In the genomic region with DNA sequence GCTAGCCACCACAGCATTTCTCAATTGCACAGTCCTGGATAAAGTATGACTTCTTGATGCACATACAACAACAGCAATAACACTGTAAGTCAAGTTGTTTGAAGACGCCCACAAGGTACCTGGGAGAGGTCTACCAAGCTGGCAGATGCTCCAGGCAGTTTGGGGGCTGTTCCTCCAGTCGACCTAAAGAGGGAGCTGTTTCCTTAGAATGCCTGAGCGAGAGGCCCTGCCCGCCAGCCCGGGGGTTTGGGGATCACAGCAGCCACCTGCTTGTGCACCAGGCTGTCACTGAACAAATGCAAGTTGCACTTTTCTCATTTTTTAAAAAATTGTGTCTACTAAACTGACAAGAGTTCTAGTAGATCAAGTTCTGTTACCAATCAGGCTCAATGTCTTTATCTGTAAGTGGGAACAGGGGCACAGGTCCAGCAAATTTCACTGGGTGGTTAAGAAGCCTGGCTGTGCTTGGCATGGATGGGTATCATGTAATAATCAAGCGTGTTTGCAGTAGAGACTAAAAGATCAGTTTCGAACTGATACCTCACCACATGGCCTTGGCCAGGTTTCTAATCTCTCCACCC, we compare ENCODE assay signal across 8 cellular contexts.
A peak's percentile ranks its signal among the peaks of the same experiment; 100 is the strongest.
DNase-seq lines count a peak whose midpoint lies in the region; ATAC-seq and TF ChIP-seq lines count a peak whose summit lies in the region.

No MANE protein-coding gene starts in this region.

- H3K36me3 ChIP-seq in Caco-2 (ENCODE audit: control insufficient read depth, insufficient read depth, low read length) (no peaks in the 10 kb centered on the region), right atrium auricular region (no peaks in the 10 kb centered on the region), smooth muscle cell (ENCODE audit: low read depth) (no peaks in the 10 kb centered on the region)

- no peaks in the 10 kb centered on the region for H4K20me1 ChIP-seq in smooth muscle cell (ENCODE audit: low read depth)

- H3K27ac ChIP-seq in right atrium auricular region: no peak overlapping the region
- H3K27ac ChIP-seq in smooth muscle cell (ENCODE audit: low read depth): no peak overlapping the region

- H3K27me3 ChIP-seq in Caco-2 (replicated peaks; ENCODE audit: control insufficient read depth, insufficient read depth, low read length) (no peaks in the 10 kb centered on the region), right atrium auricular region (no peaks in the 10 kb centered on the region), smooth muscle cell (ENCODE audit: low read depth) (no peaks in the 10 kb centered on the region)

- H3K79me2 ChIP-seq in smooth muscle cell (ENCODE audit: low read depth): no peaks in the 10 kb centered on the region

- H3K36me3 Mint-ChIP-seq in Caco-2 (ENCODE audit: insufficient read depth, unreplicated experiment): no peaks in the 10 kb centered on the region
- H3K36me3 Mint-ChIP-seq in activated naive CD4-positive, alpha-beta T cell treated with anti-CD3 and anti-CD28 coated beads, Interleukin-2, amount 50 U/mL, for 72 hours: peaks cover 0 to 6% of the 10 kb centered on the region in 2 donors

- 33% methylated on average over 7 of the region's 7 CpGs for WGBS in smooth muscle cell (ENCODE audit: low lambda C conversion rate)

- peak; percentile 65 for ATAC-seq in GM19467 (IDR thresholded peaks at IDR 0.05; ENCODE audit: unreplicated experiment)
- ATAC-seq in HG03565 (IDR thresholded peaks at IDR 0.05; ENCODE audit: unreplicated experiment): peak; percentile 47
- peak; percentile 30 to 70 for ATAC-seq in activated naive CD4-positive, alpha-beta T cell treated with anti-CD3 and anti-CD28 coated beads, Interleukin-2, amount 50 U/mL, for 72 hours

- no peak overlapping the region for H3K9ac ChIP-seq in smooth muscle cell (ENCODE audit: low read depth)

- no peak overlapping the region for H2AFZ ChIP-seq in smooth muscle cell (ENCODE audit: low read depth)

- no TSS peak for BruUV-seq in Caco-2 (replicated peaks; lab: Mats Ljungman, UMichigan)

- H3K4me2 ChIP-seq in smooth muscle cell: no peak overlapping the region

- CTCF ChIA-PET in Caco-2 (lab: Charles Lee): interaction anchor here (1.1 to 1.8 kb wide), 4 partner anchors 13 to 522 kb away, joined by 4 to 38 read pairs (median 6); a partner anchor contains a TSS

- H3K27me3 Mint-ChIP-seq in Caco-2 (ENCODE audit: insufficient read depth, unreplicated experiment): peaks cover 18% of the 10 kb centered on the region

- TF ChIP-seq CTCF in Caco-2 (IDR thresholded peaks at IDR 0.05; ENCODE audit: insufficient read depth in 1 of 2, low read depth in 1 of 2, low read length in 1 of 2, severe bottlenecking in 1 of 2, unreplicated experiment in 1 of 2) (peak; percentile 92 to 93), right atrium auricular region (IDR thresholded peaks at IDR 0.05) (peak; percentile 72 to 87), smooth muscle cell (IDR thresholded peaks at IDR 0.05; ENCODE audit: borderline replicate concordance, insufficient read depth, poor library complexity, severe bottlenecking) (peak; percentile 80)

- peaks cover 11% of the 10 kb centered on the region for H3K9me3 Mint-ChIP-seq in Caco-2 (ENCODE audit: unreplicated experiment)
- H3K9me3 Mint-ChIP-seq in activated naive CD4-positive, alpha-beta T cell treated with anti-CD3 and anti-CD28 coated beads, Interleukin-2, amount 50 U/mL, for 72 hours: peaks cover 0 to 11% of the 10 kb centered on the region in 2 donors

- DNase-seq in Caco-2 (peak; percentile 79 to 85), SK-N-DZ (ENCODE audit: low spot score) (peak; percentile 12), right atrium auricular region (ENCODE audit: low spot score) (no peak), smooth muscle cell (lab: John Stamatoyannopoulos, UW; ENCODE audit: unreplicated experiment) (no peak), NCI-H187 (lab: John Stamatoyannopoulos, UW) (no peak)
- DNase-seq in activated naive CD4-positive, alpha-beta T cell treated with anti-CD3 and anti-CD28 coated beads, Interleukin-2, amount 50 U/mL, for 72 hours (ENCODE audit: low spot score in 2 of 2): peak; percentile 66 to 76

- H3K4me1 Mint-ChIP-seq in Caco-2 (ENCODE audit: low read depth, unreplicated experiment): no peaks in the 10 kb centered on the region

- intact Hi-C loops in Caco-2 (cut with micrococcal nuclease; ENCODE audit: unreplicated experiment): loop anchor here (1.0 to 2.0 kb wide), 4 partner anchors 70 to 548 kb away; no protein-coding TSS in a partner anchor

- POLR2A ChIA-PET in Caco-2 (lab: Charles Lee): no interaction called here

- H3K4me1 ChIP-seq in Caco-2 (no peaks in the 10 kb centered on the region), right atrium auricular region (peaks cover 0 to 5% of the 10 kb centered on the region in 2 donors), smooth muscle cell (ENCODE audit: low read depth) (peaks cover 2% of the 10 kb centered on the region)

- H3K27ac Mint-ChIP-seq in Caco-2 (ENCODE audit: unreplicated experiment): no peak overlapping the region
- no peak overlapping the region for H3K27ac Mint-ChIP-seq in activated naive CD4-positive, alpha-beta T cell treated with anti-CD3 and anti-CD28 coated beads, Interleukin-2, amount 50 U/mL, for 72 hours

- peaks cover 6% of the 10 kb centered on the region for H3F3A ChIP-seq in smooth muscle cell (ENCODE audit: low read depth)

- H3K4me3 Mint-ChIP-seq in Caco-2 (ENCODE audit: unreplicated experiment): peak overlapping the region; percentile 6

- H3K9me3 ChIP-seq in Caco-2 (no peaks in the 10 kb centered on the region), right atrium auricular region (no peaks in the 10 kb centered on the region), smooth muscle cell (replicated peaks; ENCODE audit: low read depth) (no peaks in the 10 kb centered on the region)

- H3K4me3 ChIP-seq in Caco-2 (ENCODE audit: low read depth, low read length): no peak overlapping the region
- no peak overlapping the region for H3K4me3 ChIP-seq in right atrium auricular region
- no peak overlapping the region for H3K4me3 ChIP-seq in smooth muscle cell

Comparison
In these comparisons a context has a peak if more than half of its experiments do, and no peak if none do; other contexts are left out.
1. DNase-seq: peak in Caco-2 (2 of 2), SK-N-DZ (single experiment) and activated naive CD4-positive, alpha-beta T cell treated with anti-CD3 and anti-CD28 coated beads, Interleukin-2, amount 50 U/mL, for 72 hours (2 of 2); none in right atrium auricular region (single experiment), smooth muscle cell (single experiment) and NCI-H187 (0 of 2).
2. Peak in every context shown above with its lines, with median percentiles within 50 percentile points of each other: CTCF ChIP-seq and ATAC-seq.